Comparison of ENCODE assay signal across 8 cellular contexts in genomic region chr20:45812157-45813005, GRCh38. TPM values are rescaled to one million over a fixed set of nuclear protein-coding genes. Genes with fewer than 3 reads are reported as not detected.
DNase-seq lines count a peak whose midpoint lies in the region; ATAC-seq and TF ChIP-seq lines count a peak whose summit lies in the region.

TSS of gene UBE2C (plus strand) at chr20:45812644. CDS start at chr20:45812696, 52 bp downstream.

- peaks cover 63% of the 10 kb centered on the region for H3K36me3 ChIP-seq in OCI-LY3 (replicated peaks; ENCODE audit: low read depth, low read length)

- H3K4me1 ChIP-seq in OCI-LY3 (ENCODE audit: low read length) (peaks cover 12% of the 10 kb centered on the region), mononuclear cell (ENCODE audit: insufficient read depth, low read length) (peaks cover 18% of the 10 kb centered on the region)

- peak within 1 kb of the TSS; percentile 60 for H2AFZ ChIP-seq in OCI-LY3 (ENCODE audit: low read depth, low read length)

- DNase-seq in D341Med (ENCODE audit: low spot score) (peak; percentile 98), HuH-7 (ENCODE audit: low spot score) (peak; percentile 100), activated T-cell treated with anti-CD3 and anti-CD28 coated beads for 1 hour (ENCODE audit: low read depth) (peak; percentile 85), epithelial cell of esophagus (ENCODE audit: low read depth) (peak; percentile 100)
- DNase-seq in stimulated activated CD8-positive, alpha-beta memory T cell treated with anti-CD3 and anti-CD28 coated beads, Interleukin-2, amount 100 ng/mL, for 48 hours (ENCODE audit: low read depth in 2 of 2) = peak; percentile 86 to 92

- H3K9me3 ChIP-seq in OCI-LY3 (ENCODE audit: insufficient read depth, low read length) (no peaks in the 10 kb centered on the region), mononuclear cell (ENCODE audit: low read depth, low read length) (no peaks in the 10 kb centered on the region)

- TF ChIP-seq CTCF in OCI-LY3 (IDR thresholded peaks at IDR 0.05; ENCODE audit: low read depth, low read length) (no peak), epithelial cell of esophagus (IDR thresholded peaks at IDR 0.05; ENCODE audit: insufficient read depth, low read depth, low read length, missing control alignments) (no peak)

- H4K20me1 ChIP-seq in OCI-LY3 (ENCODE audit: insufficient read depth, low read length) = peaks cover 13% of the 10 kb centered on the region; the same call in 1 of the 2 replicates

- peak within 1 kb of the TSS; percentile 88 for H3K4me3 ChIP-seq in OCI-LY3 (ENCODE audit: low read length)
- peak within 1 kb of the TSS; percentile 74 for H3K4me3 ChIP-seq in epithelial cell of esophagus (ENCODE audit: low read length)
- peak within 1 kb of the TSS; percentile 45 for H3K4me3 ChIP-seq in mononuclear cell (ENCODE audit: low read length)

- peak within 1 kb of the TSS; percentile 95 for H3K9ac ChIP-seq in OCI-LY3 (ENCODE audit: low read length)

- peak; percentile 94 for ATAC-seq in GM21515 (IDR thresholded peaks at IDR 0.05; ENCODE audit: unreplicated experiment)

- H3K27me3 ChIP-seq in OCI-LY3 (ENCODE audit: low read depth, low read length) (no peaks in the 10 kb centered on the region), mononuclear cell (ENCODE audit: insufficient read depth, low read length) (no peaks in the 10 kb centered on the region)

- H3K4me2 ChIP-seq in OCI-LY3 (ENCODE audit: low read length) = peak within 1 kb of the TSS; percentile 94

- H3K79me2 ChIP-seq in OCI-LY3 (ENCODE audit: low read length) = peaks cover 27% of the 10 kb centered on the region

- peak within 1 kb of the TSS; percentile 79 for H3K27ac ChIP-seq in OCI-LY3 (ENCODE audit: low read length)

RNA-seq across cellular contexts. Expression of gene UBE2C, which starts in this region (rescaled TPM):
- total RNA-seq in mononuclear cell = 1.6 TPM

Comparison
In these comparisons a context has a peak if more than half of its experiments do, and no peak if none do; other contexts are left out.
1. Peak in every context shown above with its lines: DNase-seq, ATAC-seq, H3K4me3 ChIP-seq and H3K27ac ChIP-seq.